ENCODE assay signal across 29 cellular contexts in the genomic region with DNA sequence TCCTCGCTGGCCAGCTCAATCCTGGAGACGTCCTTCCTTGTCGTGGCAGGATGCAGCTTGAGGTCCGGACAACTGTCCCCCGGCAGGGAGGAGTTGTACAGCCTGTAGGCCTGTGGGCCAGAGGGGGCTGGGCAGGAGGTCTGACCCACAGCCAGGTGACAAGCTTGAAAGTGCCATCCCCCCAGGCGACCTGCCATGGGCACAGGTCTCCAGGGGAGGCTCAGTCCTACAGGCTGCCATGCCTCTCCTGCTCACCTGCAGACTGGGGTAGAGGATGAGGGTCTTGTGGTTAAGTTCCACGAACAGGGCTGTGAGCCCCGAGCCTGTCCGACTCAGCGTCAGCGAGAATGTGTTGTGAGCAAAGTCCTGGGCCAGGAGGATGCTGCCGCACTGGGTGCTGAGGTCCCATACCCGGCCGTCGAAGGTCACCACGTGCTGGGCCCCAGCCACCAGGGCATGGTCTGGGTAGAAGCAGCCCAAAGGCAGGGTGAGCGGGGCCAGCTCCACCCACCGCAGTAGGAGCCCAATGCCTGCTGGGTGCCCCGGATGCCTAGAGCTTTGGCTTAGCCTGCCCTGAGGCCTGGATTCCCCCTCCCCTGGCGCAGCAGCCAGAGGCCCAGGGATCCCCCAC.
"Had no signal": no experiment of that assay in that cellular context is flagged by ENCODE, and none has a peak within 500 bp of the region (broad histone marks: within the 10 kb centered on the region; RNA-seq: fewer than 3 reads in every experiment).

No MANE protein-coding gene starts in this region.

- H3K4me2 ChIP-seq: neural progenitor cell had no signal

- H3K36me3 ChIP-seq: neural progenitor cell, right lobe of liver, thoracic aorta had no signal

- H3K27me3 Mint-ChIP-seq: activated naive CD8-positive, alpha-beta T cell; naive thymus-derived CD8-positive, alpha-beta T cell; stimulated activated naive CD8-positive, alpha-beta T cell treated with anti-CD3 and anti-CD28 coated beads, Interleukin-15, Interleukin-2, amounts not matched to agents 100 ng/mL and 50 ng/mL, for 24 hours had no signal

- H3K4me3 Mint-ChIP-seq: activated naive CD8-positive, alpha-beta T cell; activated T-cell treated with anti-CD3 and anti-CD28 coated beads, Interleukin-2, amount 50 U/mL, for 72 hours; mesothelial cell of epicardium; naive thymus-derived CD8-positive, alpha-beta T cell; neural progenitor cell; stimulated activated effector memory CD8-positive, alpha-beta T cell treated with anti-CD3 and anti-CD28 coated beads, Interleukin-12 subunit alpha, Interleukin-12 subunit beta, amount 100 ng/mL, for 72 hours; stimulated activated naive CD8-positive, alpha-beta T cell treated with anti-CD3 and anti-CD28 coated beads, Interleukin-15, Interleukin-2, amounts not matched to agents 100 ng/mL and 50 ng/mL, for 24 hours; T-helper 1 cell treated with Interleukin-12 subunit alpha and Interleukin-12 subunit beta and Interleukin-4 antibody, amounts not matched to agents 30 μg/mL and 1 μg/mL, for 36 hours had no signal

- H3K27ac Mint-ChIP-seq: activated naive CD8-positive, alpha-beta T cell; activated T-cell treated with anti-CD3 and anti-CD28 coated beads, Interleukin-2, amount 50 U/mL, for 72 hours; mesothelial cell of epicardium; progenitor cell of endocrine pancreas; stimulated activated effector memory CD8-positive, alpha-beta T cell treated with anti-CD3 and anti-CD28 coated beads, Interleukin-12 subunit alpha, Interleukin-12 subunit beta, amount 100 ng/mL, for 72 hours; stimulated activated naive CD8-positive, alpha-beta T cell treated with anti-CD3 and anti-CD28 coated beads, Interleukin-15, Interleukin-2, amounts not matched to agents 100 ng/mL and 50 ng/mL, for 24 hours; T-helper 1 cell treated with Interleukin-12 subunit alpha and Interleukin-12 subunit beta and Interleukin-4 antibody, amounts not matched to agents 30 μg/mL and 1 μg/mL, for 36 hours had no signal

- H2AFZ ChIP-seq: neural progenitor cell had no signal

- H3K27ac ChIP-seq: body of pancreas, coronary artery, dorsolateral prefrontal cortex, neural progenitor cell, right lobe of liver, skin epidermis, thoracic aorta, VCaP had no signal

- H3K9me3 ChIP-seq: body of pancreas, right lobe of liver, thoracic aorta had no signal

- H3K9ac ChIP-seq: neural progenitor cell had no signal

- H3K27me3 ChIP-seq: body of pancreas, neural progenitor cell, right lobe of liver had no signal

- H3K9me3 Mint-ChIP-seq: activated T-cell treated with anti-CD3 and anti-CD28 coated beads, Interleukin-2, amount 50 U/mL, for 72 hours; mesothelial cell of epicardium; naive thymus-derived CD8-positive, alpha-beta T cell; neural progenitor cell; stimulated activated effector memory CD8-positive, alpha-beta T cell treated with anti-CD3 and anti-CD28 coated beads, Interleukin-12 subunit alpha, Interleukin-12 subunit beta, amount 100 ng/mL, for 72 hours; stimulated activated naive CD8-positive, alpha-beta T cell treated with anti-CD3 and anti-CD28 coated beads, Interleukin-15, Interleukin-2, amounts not matched to agents 100 ng/mL and 50 ng/mL, for 24 hours; T-helper 1 cell treated with Interleukin-12 subunit alpha and Interleukin-12 subunit beta and Interleukin-4 antibody, amounts not matched to agents 30 μg/mL and 1 μg/mL, for 36 hours had no signal

- H3K4me3 ChIP-seq: body of pancreas, coronary artery, dorsolateral prefrontal cortex, neural progenitor cell, right lobe of liver, skin epidermis, thoracic aorta had no signal

- H3K4me1 Mint-ChIP-seq: naive thymus-derived CD8-positive, alpha-beta T cell had no signal

- H3K36me3 Mint-ChIP-seq: stimulated activated effector memory CD8-positive, alpha-beta T cell treated with anti-CD3 and anti-CD28 coated beads, Interleukin-12 subunit alpha, Interleukin-12 subunit beta, amount 100 ng/mL, for 72 hours had no signal

- FAIRE-seq: frontal cortex, TTC549, urothelium cell line had no signal

- ATAC-seq: activated T-cell treated with anti-CD3 and anti-CD28 coated beads, Interleukin-2, amount 50 U/mL, for 72 hours; body of pancreas; left ventricle myocardium superior; naive thymus-derived CD8-positive, alpha-beta T cell; stimulated activated effector memory CD8-positive, alpha-beta T cell treated with anti-CD3 and anti-CD28 coated beads, Interleukin-12 subunit alpha, Interleukin-12 subunit beta, amount 100 ng/mL, for 72 hours had no signal

- DNase-seq: activated CD4-positive, alpha-beta T cell treated with anti-CD3 and anti-CD28 coated beads for 4 hours; activated CD4-positive, alpha-beta T cell treated with anti-CD3 and anti-CD28 coated beads, Interleukin-2, amount 50 U/mL, for 4 hours; activated naive CD4-positive, alpha-beta T cell; activated T-cell treated with anti-CD3 and anti-CD28 coated beads for 4 hours; activated T-cell treated with anti-CD3 and anti-CD28 coated beads, Interleukin-2, amount 50 U/mL, for 72 hours; body of pancreas; effector memory CD4-positive, alpha-beta T cell; left ventricle myocardium superior; mammary epithelial cell; naive thymus-derived CD8-positive, alpha-beta T cell; stimulated activated CD4-positive, alpha-beta T cell treated with anti-CD3 and anti-CD28 coated beads, Interleukin-4, amount 100 ng/mL, for 24 hours; T-helper 9 cell; trophoblast cell had no signal

- H3K4me1 ChIP-seq: body of pancreas, right lobe of liver had no signal
